In genomic region chr17:9432121-9432866, GRCh38 we compare ENCODE assay signal across 11 cellular contexts.
DNase-seq lines count a peak whose midpoint lies in the region; ATAC-seq, FAIRE-seq and TF ChIP-seq lines count a peak whose summit lies in the region.
"Had no signal": no experiment of that assay in that cellular context is flagged by ENCODE, and none has a peak within 500 bp of the region (broad histone marks: within the 10 kb centered on the region; RNA-seq: fewer than 3 reads in every experiment).

No MANE protein-coding gene starts in this region.

- dilution Hi-C loops in IMR-90 (cut with HindIII; ENCODE audit: low sequenced_read_pairs, unreplicated experiment): no loop called here

- H3K4me1 ChIP-seq in left ventricle myocardium inferior: peaks cover 30% of the 10 kb centered on the region
- H3K4me1 ChIP-seq in IMR-90 (ENCODE audit: control insufficient read depth, insufficient read depth, low read length): no peaks in the 10 kb centered on the region
- H3K4me1 ChIP-seq in vagina: peaks cover 41% of the 10 kb centered on the region

- no peak overlapping the region for H2AK9ac ChIP-seq in IMR-90 (replicated peaks; ENCODE audit: low read depth, low read length, poor library complexity)

- H3K4me3 ChIP-seq in left ventricle myocardium inferior (no peak overlapping the region), IMR-90 (ENCODE audit: insufficient read depth, low read depth, low read length) (no peak overlapping the region), vagina (no peak overlapping the region)

- H4K8ac ChIP-seq in IMR-90 (ENCODE audit: low read depth in 2 of 2, low read length in 2 of 2): no peak overlapping the region

- in situ Hi-C loops in IMR-90 (cut with MboI; ENCODE audit: low sequenced_read_pairs): no loop called here

- H3K4ac ChIP-seq in IMR-90 (ENCODE audit: low read depth, low read length): no peak overlapping the region

- no peaks in the 10 kb centered on the region for H3K9me1 ChIP-seq in IMR-90 (ENCODE audit: insufficient read depth, low read length)

- H2BK120ac ChIP-seq in IMR-90 (ENCODE audit: low read depth, low read length): no peak overlapping the region

- TF ChIP-seq POLR2A in IMR-90 (IDR thresholded peaks at IDR 0.05; ENCODE audit: low read depth, low read length) (no peak), vagina (IDR thresholded peaks at IDR 0.05) (no peak)

- no peak overlapping the region for H2BK5ac ChIP-seq in IMR-90 (ENCODE audit: low read depth, low read length, poor library complexity, severe bottlenecking)

- H2AFZ ChIP-seq in IMR-90 (replicated peaks; ENCODE audit: low read length, poor library complexity): no peak overlapping the region

- H3K9me3 ChIP-seq in left ventricle myocardium inferior (replicated peaks): no peaks in the 10 kb centered on the region
- no peaks in the 10 kb centered on the region for H3K9me3 ChIP-seq in IMR-90 (ENCODE audit: control insufficient read depth, insufficient read depth, low read length)
- H3K9me3 ChIP-seq in vagina: no peaks in the 10 kb centered on the region

- ATAC-seq in IMR-90 (ENCODE audit: low read depth): peak; percentile 56; the same call in 1 of the 2 replicates

- H4K91ac ChIP-seq in IMR-90 (ENCODE audit: insufficient read depth, low read depth, low read length): no peak overlapping the region

- H3K79me1 ChIP-seq in IMR-90 (ENCODE audit: low read depth in 1 of 2, low read length in 2 of 2): no peaks in the 10 kb centered on the region; a peak in 1 of 4 replicates

- FAIRE-seq in RCC 7860 (lab: Jason Lieb, UNC): no peak
- FAIRE-seq: H1 had no signal

- H3K27ac ChIP-seq in left ventricle myocardium inferior (replicated peaks) (peak overlapping the region; percentile 66), IMR-90 (ENCODE audit: insufficient read depth, low read length) (no peak overlapping the region), vagina (peak overlapping the region; percentile 75)

- no peak overlapping the region for H3K23ac ChIP-seq in IMR-90 (ENCODE audit: low read depth, low read length)

- H3K18ac ChIP-seq in IMR-90 (ENCODE audit: low read depth, low read length): no peak overlapping the region

- H2AK5ac ChIP-seq in IMR-90 (ENCODE audit: low read depth, low read length): no peak overlapping the region

- H3K56ac ChIP-seq in IMR-90 (ENCODE audit: extremely low read depth, insufficient read depth, low read length): no peak overlapping the region

- 80% methylated on average over 1 of the region's 6 CpGs; no CpG with 5 or more reads in 1 of the 2 experiments for WGBS in IMR-90 (ENCODE audit: extremely low coverage in 2 of 2, insufficient read length in 1 of 2), 2 experiments

- H3K14ac ChIP-seq in IMR-90 (replicated peaks; ENCODE audit: low read depth, low read length): no peak overlapping the region

- no peak for TF ChIP-seq RAD21 in IMR-90 (IDR thresholded peaks at IDR 0.05; ENCODE audit: low read length)

- peak overlapping the region; percentile 13; the same call in 1 of the 2 replicates for H3K4me2 ChIP-seq in IMR-90 (ENCODE audit: low read depth, low read length)

- POLR2A ChIA-PET in IMR-90 (lab: Charles Lee; ENCODE audit: unreplicated experiment): no interaction called here

- no peaks in the 10 kb centered on the region for H4K20me1 ChIP-seq in IMR-90 (ENCODE audit: insufficient read depth, low read length)

- H4K5ac ChIP-seq in IMR-90 (ENCODE audit: low read depth, low read length): no peak overlapping the region

- BruUV-seq in IMR-90 (replicated peaks; lab: Mats Ljungman, UMichigan): no TSS peak

- intact Hi-C loops in left ventricle myocardium inferior (cut with micrococcal nuclease) (no loop called here), cardiac septum (cut with DNase I) (no loop called here), IMR-90 (cut with micrococcal nuclease) (loop anchor here (10.0 kb wide), 1 partner anchor 437 kb away; no protein-coding TSS in a partner anchor), vagina (cut with DNase I) (no loop called here)

- CTCF ChIA-PET in IMR-90 (lab: Yijun Ruan, JAX): no interaction called here

- DNase-seq in left ventricle myocardium inferior (no peak), cardiac septum (ENCODE audit: low spot score) (no peak), IMR-90 (peak; percentile 30), iris pigment epithelial cell (ENCODE audit: low read depth) (peak; percentile 70), vagina (ENCODE audit: extremely low spot score in 2 of 2) (no peak), COLO668 (lab: John Stamatoyannopoulos, UW; ENCODE audit: unreplicated experiment) (no peak), RCC 7860 (ENCODE audit: low spot score) (no peak)
- no peak for DNase-seq in activated T-cell treated with anti-CD3 and anti-CD28 coated beads, Interleukin-2, amount 50 U/mL, for 48 hours
- DNase-seq: ACHN, NCI-H1694 had no signal

- H2BK15ac ChIP-seq in IMR-90 (ENCODE audit: low read depth, low read length): no peak overlapping the region

- TF ChIP-seq CTCF in left ventricle myocardium inferior (IDR thresholded peaks at IDR 0.05; ENCODE audit: borderline replicate concordance): no peak
- no peak for TF ChIP-seq CTCF in IMR-90 (conservative IDR thresholded peaks at IDR 0.05; ENCODE audit: low read depth, low read length)
- no peak for TF ChIP-seq CTCF in vagina (IDR thresholded peaks at IDR 0.05)

- no peaks in the 10 kb centered on the region for H3K27me3 ChIP-seq in left ventricle myocardium inferior (ENCODE audit: low read depth)
- H3K27me3 ChIP-seq in IMR-90 (ENCODE audit: control insufficient read depth, insufficient read depth, low read length): no peaks in the 10 kb centered on the region
- no peaks in the 10 kb centered on the region for H3K27me3 ChIP-seq in vagina

- H3K36me3 ChIP-seq in left ventricle myocardium inferior: no peaks in the 10 kb centered on the region
- no peaks in the 10 kb centered on the region for H3K36me3 ChIP-seq in IMR-90 (ENCODE audit: control insufficient read depth, insufficient read depth, low read length)
- H3K36me3 ChIP-seq in vagina: no peaks in the 10 kb centered on the region

- H2BK20ac ChIP-seq in IMR-90 (ENCODE audit: low read depth, low read length): no peak overlapping the region

- H3K9ac ChIP-seq in IMR-90 (ENCODE audit: low read depth, low read length): no peak overlapping the region

TF ChIP-seq in IMR-90, 13 proteins besides CTCF, POLR2A, EP300 and RAD21:
- TF ChIP-seq RCOR1 (IDR thresholded peaks at IDR 0.05; ENCODE audit: insufficient replicate concordance, low read length) (no peak), CHD1 (IDR thresholded peaks at IDR 0.05; ENCODE audit: low read depth, low read length) (no peak), CEBPB (IDR thresholded peaks at IDR 0.05; ENCODE audit: low read depth, low read length) (no peak), MAFK (IDR thresholded peaks at IDR 0.05; ENCODE audit: low read depth, low read length) (no peak), SMC3 (IDR thresholded peaks at IDR 0.05; ENCODE audit: low read depth, low read length) (no peak)

Comparison
In these comparisons a context has a peak if more than half of its experiments do, and no peak if none do; other contexts are left out.
1. DNase-seq: peak in IMR-90 (single experiment) and iris pigment epithelial cell (single experiment); none in left ventricle myocardium inferior (single experiment), cardiac septum (single experiment), vagina (0 of 2), COLO668 (single experiment), RCC 7860 (single experiment) and activated T-cell treated with anti-CD3 and anti-CD28 coated beads, Interleukin-2, amount 50 U/mL, for 48 hours (0 of 2).